Comparison of ENCODE assay signal across 16 cellular contexts in genomic region chr11:11969380-11970215, GRCh38. TPM values are rescaled to one million over a fixed set of nuclear protein-coding genes. Genes with fewer than 3 reads are reported as not detected.
DNase-seq lines count a peak whose midpoint lies in the region; ATAC-seq and TF ChIP-seq lines count a peak whose summit lies in the region.
"Had no signal": no experiment of that assay in that cellular context is flagged by ENCODE, and none has a peak within 500 bp of the region (broad histone marks: within the 10 kb centered on the region; RNA-seq: fewer than 3 reads in every experiment).

No MANE protein-coding gene starts in this region.

- H3K27me3 ChIP-seq in smooth muscle cell (ENCODE audit: low read depth), result no peaks in the 10 kb centered on the region

- no peak overlapping the region for H2AFZ ChIP-seq in smooth muscle cell (ENCODE audit: low read depth)

- no peak overlapping the region for H3K4me3 Mint-ChIP-seq in type B pancreatic cell
- H3K4me3 Mint-ChIP-seq in activated naive CD4-positive, alpha-beta T cell treated with anti-CD3 and anti-CD28 coated beads, Interleukin-2, amount 10 ng/mL, durations not matched to agents 7 days and 5 days, result no peak overlapping the region
- H3K4me3 Mint-ChIP-seq: memory B cell had no signal

- H4K20me1 ChIP-seq in smooth muscle cell (ENCODE audit: low read depth), result no peaks in the 10 kb centered on the region

- peak; percentile 24 for DNase-seq in activated CD8-positive, alpha-beta memory T cell treated with anti-CD3 and anti-CD28 coated beads for 24 hours
- DNase-seq in activated CD8-positive, alpha-beta memory T cell treated with anti-CD3 and anti-CD28 coated beads, Interleukin-2, amount 50 U/mL, for 48 hours, result no peak
- DNase-seq in left ventricle myocardium superior, result no peak
- peak in 37 of 56 donors; percentile 22 to 77 (median 53) for DNase-seq in nucleus accumbens (lab: John Stamatoyannopoulos, UW)
- peak; percentile 55 for DNase-seq in type B pancreatic cell (ENCODE audit: extremely low spot score, unreplicated experiment)
- DNase-seq in activated naive CD4-positive, alpha-beta T cell treated with anti-CD3 and anti-CD28 coated beads, Interleukin-2, amount 10 ng/mL, durations not matched to agents 7 days and 5 days, result no peak
- DNase-seq in DMS153 treated with DMSO at 0.1 percent for 48 hours (lab: John Stamatoyannopoulos, UW; ENCODE audit: unreplicated experiment), result no peak
- DNase-seq in smooth muscle cell (lab: John Stamatoyannopoulos, UW; ENCODE audit: unreplicated experiment), result no peak
- DNase-seq: 8988T; activated CD4-positive, alpha-beta T cell treated with anti-CD3 and anti-CD28 coated beads for 48 hours; activated naive CD4-positive, alpha-beta T cell treated with anti-CD3 and anti-CD28 coated beads, Interleukin-2, amount 50 U/mL, for 16 hours; activated T-cell treated with anti-CD3 and anti-CD28 coated beads for 4 hours; DMS153; effector CD8-positive, alpha-beta T cell had no signal

- no peaks in the 10 kb centered on the region for H3F3A ChIP-seq in smooth muscle cell (ENCODE audit: low read depth)

- no peak overlapping the region for H3K4me2 ChIP-seq in smooth muscle cell

- TF ChIP-seq CTCF in type B pancreatic cell (conservative IDR thresholded peaks at IDR 0.05) (no peak), smooth muscle cell (IDR thresholded peaks at IDR 0.05; ENCODE audit: borderline replicate concordance, insufficient read depth, poor library complexity, severe bottlenecking) (no peak)

- H3K27me3 Mint-ChIP-seq in type B pancreatic cell, result no peaks in the 10 kb centered on the region
- peaks cover 50% of the 10 kb centered on the region for H3K27me3 Mint-ChIP-seq in activated naive CD4-positive, alpha-beta T cell treated with anti-CD3 and anti-CD28 coated beads, Interleukin-2, amount 10 ng/mL, durations not matched to agents 7 days and 5 days

- H3K27ac ChIP-seq in smooth muscle cell (ENCODE audit: low read depth), result no peak overlapping the region

- no peak overlapping the region for H3K27ac Mint-ChIP-seq in type B pancreatic cell
- H3K27ac Mint-ChIP-seq in activated naive CD4-positive, alpha-beta T cell treated with anti-CD3 and anti-CD28 coated beads, Interleukin-2, amount 10 ng/mL, durations not matched to agents 7 days and 5 days, result no peak overlapping the region
- H3K27ac Mint-ChIP-seq: memory B cell had no signal

- H3K9me3 ChIP-seq in smooth muscle cell (replicated peaks; ENCODE audit: low read depth), result no peaks in the 10 kb centered on the region

- peaks cover 9% of the 10 kb centered on the region for H3K4me1 ChIP-seq in smooth muscle cell (ENCODE audit: low read depth)

- peak; percentile 16 for ATAC-seq in left ventricle myocardium superior
- ATAC-seq: HCT116 had no signal

- peaks cover 6% of the 10 kb centered on the region for H3K36me3 Mint-ChIP-seq in type B pancreatic cell
- no peaks in the 10 kb centered on the region for H3K36me3 Mint-ChIP-seq in activated naive CD4-positive, alpha-beta T cell treated with anti-CD3 and anti-CD28 coated beads, Interleukin-2, amount 10 ng/mL, durations not matched to agents 7 days and 5 days
- H3K36me3 Mint-ChIP-seq: memory B cell had no signal

- CTCF ChIA-PET in activated naive CD4-positive, alpha-beta T cell treated with anti-CD3 and anti-CD28 coated beads, Interleukin-2, amount 10 ng/mL, durations not matched to agents 7 days and 5 days (lab: Charles Lee), result no interaction called here

- no peaks in the 10 kb centered on the region for H3K36me3 ChIP-seq in smooth muscle cell (ENCODE audit: low read depth)

- intact Hi-C loops in left ventricle myocardium superior (cut with micrococcal nuclease), result no loop called here

- 90% methylated on average over 19 of the region's 19 CpGs for WGBS in smooth muscle cell (ENCODE audit: low lambda C conversion rate)

- H3K9me3 Mint-ChIP-seq in type B pancreatic cell, result no peaks in the 10 kb centered on the region
- H3K9me3 Mint-ChIP-seq in activated naive CD4-positive, alpha-beta T cell treated with anti-CD3 and anti-CD28 coated beads, Interleukin-2, amount 10 ng/mL, durations not matched to agents 7 days and 5 days, result no peaks in the 10 kb centered on the region
- H3K9me3 Mint-ChIP-seq: memory B cell had no signal

- H3K4me1 Mint-ChIP-seq in type B pancreatic cell (ENCODE audit: unreplicated experiment), result peaks cover 31% of the 10 kb centered on the region
- peaks cover 3% of the 10 kb centered on the region for H3K4me1 Mint-ChIP-seq in activated naive CD4-positive, alpha-beta T cell treated with anti-CD3 and anti-CD28 coated beads, Interleukin-2, amount 10 ng/mL, durations not matched to agents 7 days and 5 days
- H3K4me1 Mint-ChIP-seq: memory B cell had no signal

- H3K4me3 ChIP-seq in smooth muscle cell, result no peak overlapping the region

- H3K9ac ChIP-seq in smooth muscle cell (ENCODE audit: low read depth), result no peak overlapping the region

- no peaks in the 10 kb centered on the region for H3K79me2 ChIP-seq in smooth muscle cell (ENCODE audit: low read depth)

RNA-seq across cellular contexts. Expression of gene DKK3, which starts 38.8 kb away (rescaled TPM):
- total RNA-seq in left ventricle myocardium superior (657 TPM), type B pancreatic cell (ENCODE audit: low replicate concordance) (9.9 and 36.3 TPM in 2 replicates), smooth muscle cell (112 and 113 TPM in 2 replicates)
- polyA plus RNA-seq in smooth muscle cell, result 100 and 105 TPM in 2 replicates

Comparison
In these comparisons a context has a peak if more than half of its experiments do, and no peak if none do; other contexts are left out.
1. DNase-seq: peak in activated CD8-positive, alpha-beta memory T cell treated with anti-CD3 and anti-CD28 coated beads for 24 hours (single experiment), nucleus accumbens (37 of 56) and type B pancreatic cell (single experiment); none in activated CD8-positive, alpha-beta memory T cell treated with anti-CD3 and anti-CD28 coated beads, Interleukin-2, amount 50 U/mL, for 48 hours (single experiment), left ventricle myocardium superior (single experiment), activated naive CD4-positive, alpha-beta T cell treated with anti-CD3 and anti-CD28 coated beads, Interleukin-2, amount 10 ng/mL, durations not matched to agents 7 days and 5 days (single experiment), DMS153 treated with DMSO at 0.1 percent for 48 hours (single experiment) and smooth muscle cell (single experiment).